Comparison of ENCODE assay signal across 9 cellular contexts in the genomic region with DNA sequence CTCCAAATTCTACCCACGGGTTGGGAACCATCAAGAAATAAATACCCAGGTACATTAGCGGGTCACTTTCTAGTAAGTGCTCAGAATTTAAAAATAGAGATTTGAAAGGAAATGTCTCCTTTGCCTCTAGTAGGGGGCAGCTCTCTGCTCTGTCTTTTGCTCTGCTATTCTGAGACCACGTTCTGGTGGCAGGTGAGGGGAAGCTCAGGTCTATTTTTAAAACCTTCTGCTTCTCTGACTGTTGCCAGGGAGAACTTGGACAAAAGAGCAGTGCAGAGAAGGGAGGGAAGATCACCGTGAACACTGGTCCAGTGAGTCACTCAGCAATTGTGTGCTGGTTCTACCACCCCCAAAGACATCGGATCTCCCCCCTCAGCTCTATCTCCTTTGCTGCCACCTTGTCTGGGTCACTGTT.
A peak's percentile ranks its signal among the peaks of the same experiment; 100 is the strongest.
DNase-seq lines count a peak whose midpoint lies in the region; ATAC-seq and TF ChIP-seq lines count a peak whose summit lies in the region.
"Had no signal": no experiment of that assay in that cellular context is flagged by ENCODE, and none has a peak within 500 bp of the region (broad histone marks: within the 10 kb centered on the region; RNA-seq: fewer than 3 reads in every experiment).

No MANE protein-coding gene starts in this region.

- H3K4me1 ChIP-seq in SJCRH30 (peaks cover 9% of the 10 kb centered on the region), suprapubic skin (peaks cover 18% of the 10 kb centered on the region)

- H3K4me3 Mint-ChIP-seq in CD4-positive, alpha-beta T cell, result no peak overlapping the region

- no peaks in the 10 kb centered on the region for H3K36me3 Mint-ChIP-seq in CD4-positive, alpha-beta T cell (ENCODE audit: low read depth)

- H3K4me1 Mint-ChIP-seq in CD4-positive, alpha-beta T cell (ENCODE audit: low read depth), result no peaks in the 10 kb centered on the region

- H3K27ac ChIP-seq in SJCRH30 (no peak overlapping the region), suprapubic skin (no peak overlapping the region)
- no peak overlapping the region for H3K27ac ChIP-seq in CD4-positive, alpha-beta T cell (ENCODE audit: low read depth, low read length)

- WGBS in suprapubic skin, result 45% methylated on average over 5 of the region's 5 CpGs

- TF ChIP-seq EP300 in suprapubic skin (IDR thresholded peaks at IDR 0.05), result no peak

- CTCF ChIA-PET in CD4-positive, alpha-beta T cell (lab: Charles Lee), result no interaction called here

- H3K36me3 ChIP-seq in SJCRH30, result no peaks in the 10 kb centered on the region
- no peaks in the 10 kb centered on the region for H3K36me3 ChIP-seq in suprapubic skin

- ATAC-seq in GM19463 (IDR thresholded peaks at IDR 0.05; ENCODE audit: unreplicated experiment) (peak; percentile 22), HG03378 (IDR thresholded peaks at IDR 0.05; ENCODE audit: unreplicated experiment) (peak; percentile 34), esophagus mucosa (peak; percentile 41)
- no peak for ATAC-seq in CD4-positive, alpha-beta T cell (ENCODE audit: poor library complexity)

- H3K9me3 ChIP-seq in SJCRH30 (replicated peaks) (no peaks in the 10 kb centered on the region), suprapubic skin (no peaks in the 10 kb centered on the region)
- H3K9me3 ChIP-seq in CD4-positive, alpha-beta T cell (ENCODE audit: control insufficient read depth, low read length), result no peaks in the 10 kb centered on the region

- TF ChIP-seq POLR2A in suprapubic skin (IDR thresholded peaks at IDR 0.05), result no peak

- DNase-seq in Daoy (ENCODE audit: low read depth) (peak; percentile 17), SJCRH30 (no peak), suprapubic skin (ENCODE audit: low spot score in 2 of 2) (no peak)
- DNase-seq in CD4-positive, alpha-beta T cell, result no peak
- no peak for DNase-seq in activated effector memory CD4-positive, alpha-beta T cell treated with anti-CD3 and anti-CD28 coated beads, Interleukin-2, amount 50 U/mL, for 16 hours

- intact Hi-C loops in CD4-positive, alpha-beta T cell (cut with DNase I, micrococcal nuclease), result no loop called here

- no peak overlapping the region for H3K27ac Mint-ChIP-seq in CD4-positive, alpha-beta T cell

- H3K9me3 Mint-ChIP-seq in CD4-positive, alpha-beta T cell, result no peaks in the 10 kb centered on the region

- H3K27me3 Mint-ChIP-seq in CD4-positive, alpha-beta T cell, result peaks cover 55% of the 10 kb centered on the region

- TF ChIP-seq CTCF in CD4-positive, alpha-beta T cell (IDR thresholded peaks at IDR 0.05), result no peak
- TF ChIP-seq CTCF in suprapubic skin (IDR thresholded peaks at IDR 0.05), result no peak

- POLR2A ChIA-PET in CD4-positive, alpha-beta T cell (lab: Charles Lee), result no interaction called here

- H3K4me3 ChIP-seq in SJCRH30, result no peak overlapping the region
- H3K4me3 ChIP-seq in suprapubic skin, result no peak overlapping the region
- H3K4me3 ChIP-seq: skin epidermis had no signal

- peaks cover 9% of the 10 kb centered on the region; the same call in 1 of the 2 replicates for H3K27me3 ChIP-seq in SJCRH30
- H3K27me3 ChIP-seq in CD4-positive, alpha-beta T cell (ENCODE audit: control insufficient read depth, insufficient read depth, low read length), result peaks cover 16% of the 10 kb centered on the region
- H3K27me3 ChIP-seq in suprapubic skin, result no peaks in the 10 kb centered on the region
